8 cellular contexts compared by ENCODE assay signal in genomic region chr19:5367530-5368133, GRCh38.
"Had no signal": no experiment of that assay in that cellular context is flagged by ENCODE, and none has a peak within 500 bp of the region (broad histone marks: within the 10 kb centered on the region; RNA-seq: fewer than 3 reads in every experiment).

No MANE protein-coding gene starts in this region.

- H3K4me3 ChIP-seq: GM12878 had no signal

- DNase-seq: GDM1, GF-D8 had no signal

- FAIRE-seq: G401.6, GM12878, GM12891, GM12892, GM18507, GM19239 had no signal

- ATAC-seq: GM12878 had no signal
